Comparison of ENCODE assay signal across 32 cellular contexts in genomic region chr17:42191209-42191608, GRCh38. TPM values are rescaled to one million over a fixed set of nuclear protein-coding genes. Genes with fewer than 3 reads are reported as not detected.
"Had no signal": no experiment of that assay in that cellular context is flagged by ENCODE, and none has a peak within 500 bp of the region (broad histone marks: within the 10 kb centered on the region; RNA-seq: fewer than 3 reads in every experiment).

No MANE protein-coding gene starts in this region.

- H3K9me3 Mint-ChIP-seq: activated CD4-positive, alpha-beta T cell treated with anti-CD3 and anti-CD28 coated beads, Interleukin-2, amount 10 ng/mL, durations not matched to agents 7 days and 5 days; activated CD8-positive, alpha-beta T cell treated with anti-CD3 and anti-CD28 coated beads for 36 hours; activated naive CD4-positive, alpha-beta T cell treated with anti-CD3 and anti-CD28 coated beads, Interleukin-2, amount 50 U/mL, for 24 hours; activated naive CD8-positive, alpha-beta T cell treated with anti-CD3 and anti-CD28 coated beads for 36 hours; activated naive CD8-positive, alpha-beta T cell treated with anti-CD3 and anti-CD28 coated beads, Interleukin-2, amount 50 U/mL, for 24 hours; activated T-cell treated with anti-CD3 and anti-CD28 coated beads, Interleukin-2, amount 50 U/mL, for 4 hours; activated T-helper 17 cell treated with anti-CD3 and anti-CD28 coated beads, Interleukin-2, amount 50 U/mL, for 72 hours; effector memory CD8-positive, alpha-beta T cell had no signal

- H3K27ac Mint-ChIP-seq: activated CD4-positive, alpha-beta T cell treated with anti-CD3 and anti-CD28 coated beads for 36 hours; activated CD4-positive, alpha-beta T cell treated with anti-CD3 and anti-CD28 coated beads, Interleukin-2, amount 10 ng/mL, durations not matched to agents 7 days and 5 days; activated CD8-positive, alpha-beta T cell treated with anti-CD3 and anti-CD28 coated beads for 36 hours; activated naive CD4-positive, alpha-beta T cell treated with anti-CD3 and anti-CD28 coated beads, Interleukin-2, amount 50 U/mL, for 24 hours; activated naive CD8-positive, alpha-beta T cell treated with anti-CD3 and anti-CD28 coated beads for 36 hours; activated naive CD8-positive, alpha-beta T cell treated with anti-CD3 and anti-CD28 coated beads, Interleukin-2, amount 50 U/mL, for 24 hours; activated T-helper 17 cell treated with anti-CD3 and anti-CD28 coated beads, Interleukin-2, amount 50 U/mL, for 72 hours; effector memory CD8-positive, alpha-beta T cell had no signal

- FAIRE-seq: colon had no signal

- ATAC-seq: activated CD4-positive, alpha-beta T cell treated with anti-CD3 and anti-CD28 coated beads for 36 hours; activated CD8-positive, alpha-beta T cell treated with anti-CD3 and anti-CD28 coated beads for 36 hours; activated naive CD8-positive, alpha-beta T cell treated with anti-CD3 and anti-CD28 coated beads, Interleukin-2, amount 50 U/mL, for 24 hours; activated T-cell treated with anti-CD3 and anti-CD28 coated beads, Interleukin-2, amount 50 U/mL, for 4 hours; activated T-helper 17 cell treated with anti-CD3 and anti-CD28 coated beads, Interleukin-2, amount 50 U/mL, for 72 hours; body of pancreas; effector memory CD8-positive, alpha-beta T cell; foreskin keratinocyte; gastrocnemius medialis; heart left ventricle had no signal

- H3K4me3 ChIP-seq: adrenal gland, body of pancreas, esophagus muscularis mucosa, gastrocnemius medialis, heart left ventricle had no signal

- H3K9me3 ChIP-seq: adrenal gland, body of pancreas, esophagus muscularis mucosa, gastrocnemius medialis, heart left ventricle had no signal

- H3K36me3 Mint-ChIP-seq: activated naive CD4-positive, alpha-beta T cell treated with anti-CD3 and anti-CD28 coated beads, Interleukin-2, amount 50 U/mL, for 24 hours; activated naive CD8-positive, alpha-beta T cell treated with anti-CD3 and anti-CD28 coated beads for 36 hours had no signal

- H3K4me1 ChIP-seq: foreskin keratinocyte had no signal

- H3K27me3 Mint-ChIP-seq: activated CD4-positive, alpha-beta T cell treated with anti-CD3 and anti-CD28 coated beads for 36 hours; activated CD4-positive, alpha-beta T cell treated with anti-CD3 and anti-CD28 coated beads, Interleukin-2, amount 10 ng/mL, durations not matched to agents 7 days and 5 days; activated CD8-positive, alpha-beta T cell treated with anti-CD3 and anti-CD28 coated beads for 36 hours; activated naive CD4-positive, alpha-beta T cell treated with anti-CD3 and anti-CD28 coated beads, Interleukin-2, amount 50 U/mL, for 24 hours; activated naive CD8-positive, alpha-beta T cell treated with anti-CD3 and anti-CD28 coated beads for 36 hours; activated naive CD8-positive, alpha-beta T cell treated with anti-CD3 and anti-CD28 coated beads, Interleukin-2, amount 50 U/mL, for 24 hours; activated T-helper 17 cell treated with anti-CD3 and anti-CD28 coated beads, Interleukin-2, amount 50 U/mL, for 72 hours; effector memory CD8-positive, alpha-beta T cell had no signal

- H3K36me3 ChIP-seq: adrenal gland, gastrocnemius medialis had no signal

- DNase-seq: activated CD4-positive, alpha-beta T cell treated with anti-CD3 and anti-CD28 coated beads for 36 hours; activated CD4-positive, alpha-beta T cell treated with anti-CD3 and anti-CD28 coated beads, Interleukin-2, amount 10 ng/mL, durations not matched to agents 7 days and 5 days; activated CD4-positive, alpha-beta T cell treated with anti-CD3 and anti-CD28 coated beads, Interleukin-2, amount 50 U/mL, for 48 hours; activated CD4-positive, CD25-positive, alpha-beta regulatory T cell; activated CD4-positive, CD25-positive, alpha-beta regulatory T cell treated with anti-CD3 and anti-CD28 coated beads, Interleukin-2, amount 50 U/mL, for 72 hours; activated CD8-positive, alpha-beta memory T cell treated with anti-CD3 and anti-CD28 coated beads for 24 hours; activated CD8-positive, alpha-beta T cell treated with anti-CD3 and anti-CD28 coated beads for 36 hours; activated effector memory CD4-positive, alpha-beta T cell treated with Interleukin-2 at 50 U/mL for 16 hours; activated gamma-delta T cell treated with Interleukin-2 at 50 U/mL for 16 hours; activated naive CD4-positive, alpha-beta T cell treated with Interleukin-2 at 50 U/mL for 16 hours; activated naive CD8-positive, alpha-beta T cell treated with anti-CD3 and anti-CD28 coated beads for 36 hours; activated naive CD8-positive, alpha-beta T cell treated with anti-CD3 and anti-CD28 coated beads, Interleukin-2, amount 50 U/mL, for 24 hours; activated T-cell treated with anti-CD3 and anti-CD28 coated beads, Interleukin-2, amount 50 U/mL, for 4 hours; adrenal gland; amygdala; aorta; body of pancreas; caudate nucleus; cortex of kidney; dermis blood vessel endothelial cell; effector CD4-positive, alpha-beta T cell; effector memory CD8-positive, alpha-beta T cell; foreskin keratinocyte; gastrocnemius medialis; glutamatergic neuron; heart left ventricle; T-helper 2 cell had no signal

- H3K27ac ChIP-seq: adrenal gland, body of pancreas, esophagus muscularis mucosa, foreskin keratinocyte, gastrocnemius medialis, heart left ventricle had no signal

- H3K27me3 ChIP-seq: adrenal gland, body of pancreas, esophagus muscularis mucosa, foreskin keratinocyte, gastrocnemius medialis, heart left ventricle had no signal

- H3K4me3 Mint-ChIP-seq: activated CD4-positive, alpha-beta T cell treated with anti-CD3 and anti-CD28 coated beads for 36 hours; activated CD4-positive, alpha-beta T cell treated with anti-CD3 and anti-CD28 coated beads, Interleukin-2, amount 10 ng/mL, durations not matched to agents 7 days and 5 days; activated CD8-positive, alpha-beta T cell treated with anti-CD3 and anti-CD28 coated beads for 36 hours; activated naive CD4-positive, alpha-beta T cell treated with anti-CD3 and anti-CD28 coated beads, Interleukin-2, amount 50 U/mL, for 24 hours; activated naive CD8-positive, alpha-beta T cell treated with anti-CD3 and anti-CD28 coated beads for 36 hours; activated naive CD8-positive, alpha-beta T cell treated with anti-CD3 and anti-CD28 coated beads, Interleukin-2, amount 50 U/mL, for 24 hours; activated T-cell treated with anti-CD3 and anti-CD28 coated beads, Interleukin-2, amount 50 U/mL, for 4 hours had no signal

RNA-seq across cellular contexts. Expression of gene HCRT, which starts 6.0 kb away (rescaled TPM):
- total RNA-seq: activated CD4-positive, alpha-beta T cell treated with anti-CD3 and anti-CD28 coated beads for 36 hours; activated CD4-positive, alpha-beta T cell treated with anti-CD3 and anti-CD28 coated beads, Interleukin-2, amount 10 ng/mL, durations not matched to agents 7 days and 5 days; activated CD8-positive, alpha-beta T cell treated with anti-CD3 and anti-CD28 coated beads for 36 hours; activated naive CD8-positive, alpha-beta T cell treated with anti-CD3 and anti-CD28 coated beads for 36 hours; activated T-cell treated with anti-CD3 and anti-CD28 coated beads, Interleukin-2, amount 50 U/mL, for 4 hours; activated T-helper 17 cell treated with anti-CD3 and anti-CD28 coated beads, Interleukin-2, amount 50 U/mL, for 72 hours; adrenal gland; aorta; body of pancreas; chondrocyte; dermis blood vessel endothelial cell; esophagus muscularis mucosa; foreskin keratinocyte; gastrocnemius medialis; heart left ventricle had no signal
- polyA plus RNA-seq: adrenal gland, aorta, foreskin keratinocyte, heart left ventricle had no signal

RNA-seq across cellular contexts. Expression of gene KCNH4, which starts 10.3 kb away (rescaled TPM):
- total RNA-seq: body of pancreas, chondrocyte, foreskin keratinocyte, gastrocnemius medialis had no signal
- polyA plus RNA-seq: aorta, foreskin keratinocyte had no signal
